ENCODE assay signal across 29 cellular contexts in the genomic region with DNA sequence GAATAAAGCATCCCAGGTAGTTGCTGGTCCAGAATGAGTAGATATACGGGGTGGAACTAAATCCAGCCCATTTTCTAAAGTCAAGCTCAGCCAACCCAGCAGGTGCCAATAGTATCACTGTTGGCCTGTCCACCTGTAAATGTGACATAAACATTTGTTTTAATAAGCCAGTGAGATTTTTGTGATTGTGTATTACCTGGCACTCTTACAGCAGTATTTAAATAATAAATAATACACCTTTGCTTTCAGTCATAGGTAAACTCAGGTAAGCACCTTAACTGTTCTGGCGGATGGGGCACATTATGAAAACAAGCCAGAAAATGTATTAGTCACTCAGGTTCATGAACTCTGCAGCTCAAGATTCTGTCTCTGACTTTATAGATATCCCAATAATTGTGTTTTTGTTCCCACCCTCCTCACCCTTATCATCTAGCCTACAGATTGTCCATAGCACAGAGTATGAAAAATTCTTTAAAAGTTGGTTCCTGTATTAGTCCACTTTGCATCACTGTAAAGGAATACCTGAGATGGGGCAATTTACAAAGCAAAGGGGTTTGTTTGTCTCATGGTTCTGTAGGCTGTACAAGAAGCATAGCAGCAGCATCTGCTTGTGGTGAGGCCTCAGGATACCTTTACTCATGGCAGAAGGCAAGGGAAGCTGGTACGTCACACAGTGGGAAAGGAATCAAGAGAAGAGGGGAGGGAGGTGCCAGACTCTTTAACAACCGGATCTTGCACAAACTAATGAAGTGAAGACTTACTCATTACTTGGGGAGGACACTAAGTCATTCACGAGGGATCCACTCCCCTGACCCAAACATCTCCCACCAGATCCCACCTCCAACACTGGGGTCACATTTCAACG.
"Had no signal": no experiment of that assay in that cellular context is flagged by ENCODE, and none has a peak within 500 bp of the region (broad histone marks: within the 10 kb centered on the region; RNA-seq: fewer than 3 reads in every experiment).

No MANE protein-coding gene starts in this region.

- H2AFZ ChIP-seq: hepatocyte had no signal

- H3K4me1 Mint-ChIP-seq: activated CD4-positive, alpha-beta T cell treated with anti-CD3 and anti-CD28 coated beads for 36 hours; activated naive CD8-positive, alpha-beta T cell treated with anti-CD3 and anti-CD28 coated beads for 36 hours; stimulated activated naive CD8-positive, alpha-beta T cell treated with anti-CD3 and anti-CD28 coated beads, Interleukin-15, amount 100 ng/mL, for 72 hours had no signal

- H3K27me3 ChIP-seq: adrenal gland, brain microvascular endothelial cell, hepatocyte had no signal

- H3K27me3 Mint-ChIP-seq: stimulated activated memory B cell treated with anti-CD40 and anti-IgM and Interleukin-4, amounts not matched to agents 10 μg/mL and 1 μg/mL and 100 μg/mL, for 72 hours had no signal

- FAIRE-seq: keratinocyte, pancreas had no signal

- ATAC-seq: activated CD4-positive, alpha-beta T cell treated with anti-CD3 and anti-CD28 coated beads for 36 hours; gastroesophageal sphincter; left ventricle myocardium superior; stimulated activated memory B cell treated with anti-CD40 and anti-IgM and Interleukin-4, amounts not matched to agents 10 μg/mL and 1 μg/mL and 100 μg/mL, for 72 hours; stimulated activated naive CD8-positive, alpha-beta T cell treated with anti-CD3 and anti-CD28 coated beads, Interleukin-15, amount 100 ng/mL, for 72 hours had no signal

- H3K36me3 ChIP-seq: adrenal gland, brain microvascular endothelial cell, gastroesophageal sphincter, pancreas, prostate gland, tibial artery had no signal

- DNase-seq: activated CD4-positive, alpha-beta T cell treated with anti-CD3 and anti-CD28 coated beads for 36 hours; activated CD4-positive, alpha-beta T cell treated with anti-CD3 and anti-CD28 coated beads, Interleukin-2, amount 50 U/mL, for 4 hours; activated CD4-positive, CD25-positive, alpha-beta regulatory T cell; activated effector memory CD4-positive, alpha-beta T cell treated with Interleukin-2 at 50 U/mL for 16 hours; activated naive CD4-positive, alpha-beta T cell treated with Interleukin-2 at 50 U/mL for 16 hours; activated naive CD8-positive, alpha-beta T cell treated with anti-CD3 and anti-CD28 coated beads for 36 hours; activated T-cell treated with anti-CD3 and anti-CD28 coated beads for 4 hours; adrenal gland; aorta; brain microvascular endothelial cell; central memory CD4-positive, alpha-beta T cell; endodermal cell; left cardiac atrium; left ventricle myocardium superior; nephron progenitor cell; pancreas; stimulated activated CD4-positive, alpha-beta T cell treated with anti-CD3 and anti-CD28 coated beads, Interleukin-1b, Interleukin-23, amount 100 ng/mL, for 48 hours; stimulated activated CD4-positive, alpha-beta T cell treated with anti-CD3 and anti-CD28 coated beads, Interleukin-4, amount 100 ng/mL, for 4 hours; stimulated activated CD8-positive, alpha-beta memory T cell treated with anti-CD3 and anti-CD28 coated beads, Interleukin-4, amount 100 ng/mL, for 48 hours; stimulated activated naive CD8-positive, alpha-beta T cell treated with anti-CD3 and anti-CD28 coated beads, Interleukin-15, amount 100 ng/mL, for 72 hours; T-helper 2 cell; tibial artery had no signal

- H3K79me2 ChIP-seq: hepatocyte had no signal

- H3K27ac Mint-ChIP-seq: activated CD4-positive, alpha-beta T cell treated with anti-CD3 and anti-CD28 coated beads for 36 hours; activated naive CD8-positive, alpha-beta T cell treated with anti-CD3 and anti-CD28 coated beads for 36 hours; dendritic cell treated with granulocyte-macrophage colony-stimulating factor and Interleukin-4, amounts not matched to agents 40 ng/mL and 50 ng/mL, for 4 days; endodermal cell; nephron progenitor cell; stimulated activated memory B cell treated with anti-CD40 and anti-IgM and Interleukin-4, amounts not matched to agents 10 μg/mL and 1 μg/mL and 100 μg/mL, for 72 hours; stimulated activated naive CD8-positive, alpha-beta T cell treated with anti-CD3 and anti-CD28 coated beads, Interleukin-15, amount 100 ng/mL, for 72 hours had no signal

- H3K4me3 ChIP-seq: adrenal gland, gastroesophageal sphincter, hepatocyte, pancreas, prostate gland, smooth muscle cell, tibial artery had no signal

- H3K9me3 Mint-ChIP-seq: activated naive CD8-positive, alpha-beta T cell treated with anti-CD3 and anti-CD28 coated beads for 36 hours; dendritic cell treated with granulocyte-macrophage colony-stimulating factor and Interleukin-4, amounts not matched to agents 40 ng/mL and 50 ng/mL, for 4 days; endodermal cell; nephron progenitor cell; stimulated activated memory B cell treated with anti-CD40 and anti-IgM and Interleukin-4, amounts not matched to agents 10 μg/mL and 1 μg/mL and 100 μg/mL, for 72 hours; stimulated activated naive CD8-positive, alpha-beta T cell treated with anti-CD3 and anti-CD28 coated beads, Interleukin-15, amount 100 ng/mL, for 72 hours had no signal

- H3K36me3 Mint-ChIP-seq: activated naive CD8-positive, alpha-beta T cell treated with anti-CD3 and anti-CD28 coated beads for 36 hours; stimulated activated memory B cell treated with anti-CD40 and anti-IgM and Interleukin-4, amounts not matched to agents 10 μg/mL and 1 μg/mL and 100 μg/mL, for 72 hours had no signal

- H3K9me3 ChIP-seq: adrenal gland, gastroesophageal sphincter, pancreas, prostate gland, tibial artery had no signal

- H3K4me3 Mint-ChIP-seq: activated CD4-positive, alpha-beta T cell treated with anti-CD3 and anti-CD28 coated beads for 36 hours; activated naive CD8-positive, alpha-beta T cell treated with anti-CD3 and anti-CD28 coated beads for 36 hours; dendritic cell treated with granulocyte-macrophage colony-stimulating factor and Interleukin-4, amounts not matched to agents 40 ng/mL and 50 ng/mL, for 4 days; endodermal cell; nephron progenitor cell; stimulated activated memory B cell treated with anti-CD40 and anti-IgM and Interleukin-4, amounts not matched to agents 10 μg/mL and 1 μg/mL and 100 μg/mL, for 72 hours; stimulated activated naive CD8-positive, alpha-beta T cell treated with anti-CD3 and anti-CD28 coated beads, Interleukin-15, amount 100 ng/mL, for 72 hours had no signal

- H3K4me2 ChIP-seq: hepatocyte, smooth muscle cell had no signal

- H3K27ac ChIP-seq: adrenal gland, brain microvascular endothelial cell, gastroesophageal sphincter, hepatocyte, prostate gland, tibial artery had no signal
